16 cellular contexts compared by ENCODE assay signal in the genomic region with DNA sequence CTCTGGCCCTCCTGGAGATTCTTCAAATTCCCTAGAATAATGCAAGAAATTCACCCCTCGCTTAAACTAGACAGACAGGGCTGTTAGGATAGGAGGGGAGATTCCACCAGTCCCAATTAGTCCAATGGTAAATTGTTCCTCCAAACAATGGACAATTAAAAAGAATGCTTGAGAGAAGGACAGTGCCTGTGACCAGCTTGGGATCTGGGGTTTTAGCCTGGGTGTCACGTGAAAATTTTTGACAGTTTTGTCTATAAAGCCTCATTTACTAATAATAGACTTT.
DNase-seq lines count a peak whose midpoint lies in the region; ATAC-seq and TF ChIP-seq lines count a peak whose summit lies in the region.
"Had no signal": no experiment of that assay in that cellular context is flagged by ENCODE, and none has a peak within 500 bp of the region (broad histone marks: within the 10 kb centered on the region; RNA-seq: fewer than 3 reads in every experiment).

No MANE protein-coding gene starts in this region.

- no peaks in the 10 kb centered on the region for H4K20me1 ChIP-seq in GM23338 (replicated peaks; ENCODE audit: insufficient read depth)

- H2AFZ ChIP-seq in GM23338: no peak overlapping the region

- peaks cover 76% of the 10 kb centered on the region for H3K4me1 Mint-ChIP-seq in GM23338

- TF ChIP-seq POLR2A in suprapubic skin (IDR thresholded peaks at IDR 0.05): no peak

- peaks cover 8% of the 10 kb centered on the region for H3K36me3 Mint-ChIP-seq in GM23338 (ENCODE audit: low read depth)
- H3K36me3 Mint-ChIP-seq: activated CD8-positive, alpha-beta memory T cell treated with anti-CD3 and anti-CD28 coated beads, Interleukin-2, amount 10 ng/mL, durations not matched to agents 7 days and 5 days had no signal

- H3K27ac ChIP-seq in GM23338 (ENCODE audit: low read depth) (peak overlapping the region; percentile 91), ascending aorta (peak overlapping the region; percentile 70 to 74), lower lobe of right lung (peak overlapping the region; percentile 78), suprapubic skin (peak overlapping the region; percentile 59), WERI-Rb-1 (no peak overlapping the region)
- H3K27ac ChIP-seq: brain microvascular endothelial cell had no signal

- peak; percentile 62 for DNase-seq in GM23338 (ENCODE audit: low spot score)
- DNase-seq in ascending aorta (ENCODE audit: low spot score in 2 of 2): peak in 1 of 2 donors; percentile 19
- DNase-seq in lower lobe of right lung: no peak
- DNase-seq in suprapubic skin (ENCODE audit: low spot score in 2 of 2): no peak
- DNase-seq in WERI-Rb-1: no peak
- DNase-seq in stimulated activated CD8-positive, alpha-beta memory T cell treated with anti-CD3 and anti-CD28 coated beads, Interleukin-4, amount 100 ng/mL, for 48 hours: no peak
- no peak for DNase-seq in NCI-H774 (lab: John Stamatoyannopoulos, UW)
- no peak for DNase-seq in foreskin melanocyte
- DNase-seq: activated B cell treated with CpG ODN at 0.5 μM for 24 hours; activated CD8-positive, alpha-beta memory T cell treated with anti-CD3 and anti-CD28 coated beads, Interleukin-2, amount 10 ng/mL, durations not matched to agents 7 days and 5 days; activated naive CD4-positive, alpha-beta T cell; brain microvascular endothelial cell; effector CD4-positive, alpha-beta T cell; NCI-H524 treated with DMSO at 0.1 percent for 48 hours; stimulated activated CD4-positive, alpha-beta T cell treated with anti-CD3 and anti-CD28 coated beads, Interleukin-12 subunit alpha, Interleukin-12 subunit beta, amount 100 ng/mL, for 4 hours; SW 1271 had no signal

- 80% methylated on average over 2 of the region's 2 CpGs for WGBS in suprapubic skin

- peak overlapping the region; percentile 56 for H3K4me3 Mint-ChIP-seq in GM23338
- H3K4me3 Mint-ChIP-seq: activated B cell treated with CpG ODN at 0.5 μM for 24 hours; activated CD8-positive, alpha-beta memory T cell treated with anti-CD3 and anti-CD28 coated beads, Interleukin-2, amount 10 ng/mL, durations not matched to agents 7 days and 5 days had no signal

- H3K4me1 ChIP-seq in GM23338 (ENCODE audit: insufficient read depth) (peaks cover 46% of the 10 kb centered on the region), ascending aorta (peaks cover 0 to 20% of the 10 kb centered on the region in 2 donors), lower lobe of right lung (peaks cover 7% of the 10 kb centered on the region), suprapubic skin (peaks cover 32% of the 10 kb centered on the region)

- H3K9me3 Mint-ChIP-seq in GM23338: peaks cover 6% of the 10 kb centered on the region; the same call in 2 of the 3 replicates
- H3K9me3 Mint-ChIP-seq: activated B cell treated with CpG ODN at 0.5 μM for 24 hours had no signal

- H3K4me2 ChIP-seq in GM23338: peak overlapping the region; percentile 24

- H3F3A ChIP-seq in GM23338 (replicated peaks; ENCODE audit: low read depth): peaks cover 8% of the 10 kb centered on the region

- H3K27me3 Mint-ChIP-seq in GM23338 (ENCODE audit: insufficient read depth, low read depth, poor library complexity): peaks cover 10% of the 10 kb centered on the region
- H3K27me3 Mint-ChIP-seq: activated CD8-positive, alpha-beta memory T cell treated with anti-CD3 and anti-CD28 coated beads, Interleukin-2, amount 10 ng/mL, durations not matched to agents 7 days and 5 days had no signal

- no peak for TF ChIP-seq EP300 in suprapubic skin (IDR thresholded peaks at IDR 0.05)

- H3K9me2 ChIP-seq in GM23338 (ENCODE audit: insufficient read depth): 0 out of 2 replicates have a peak, but pooled peaks cover 5% of the 10 kb centered on the region

- TF ChIP-seq CTCF in GM23338 (conservative IDR thresholded peaks at IDR 0.05; ENCODE audit: low read depth in 2 of 2) (no peak), ascending aorta (IDR thresholded peaks at IDR 0.05) (no peak), lower lobe of right lung (IDR thresholded peaks at IDR 0.05) (no peak), suprapubic skin (IDR thresholded peaks at IDR 0.05) (no peak), WERI-Rb-1 (IDR thresholded peaks at IDR 0.05; ENCODE audit: low read depth, low read length) (no peak)

- H3K27me3 ChIP-seq in GM23338 (ENCODE audit: insufficient read depth): no peaks in the 10 kb centered on the region
- H3K27me3 ChIP-seq in ascending aorta: no peaks in the 10 kb centered on the region
- no peaks in the 10 kb centered on the region for H3K27me3 ChIP-seq in lower lobe of right lung (ENCODE audit: low read depth)
- no peaks in the 10 kb centered on the region for H3K27me3 ChIP-seq in suprapubic skin
- H3K27me3 ChIP-seq in WERI-Rb-1 (ENCODE audit: insufficient read depth, low read depth, severe bottlenecking): no peaks in the 10 kb centered on the region
- H3K27me3 ChIP-seq: brain microvascular endothelial cell had no signal

- peak; percentile 5; the same call in 2 of the 3 replicates for ATAC-seq in GM23338
- ATAC-seq in lower lobe of right lung: no peak
- ATAC-seq: activated CD8-positive, alpha-beta memory T cell treated with anti-CD3 and anti-CD28 coated beads, Interleukin-2, amount 10 ng/mL, durations not matched to agents 7 days and 5 days had no signal

- H3K36me3 ChIP-seq in GM23338 (ENCODE audit: insufficient read depth) (0 out of 2 replicates have a peak, but pooled peaks cover 3% of the 10 kb centered on the region), ascending aorta (no peaks in the 10 kb centered on the region), lower lobe of right lung (no peaks in the 10 kb centered on the region), suprapubic skin (no peaks in the 10 kb centered on the region), WERI-Rb-1 (no peaks in the 10 kb centered on the region)
- H3K36me3 ChIP-seq: brain microvascular endothelial cell had no signal

- H3K27ac Mint-ChIP-seq in GM23338: peak overlapping the region; percentile 97
- H3K27ac Mint-ChIP-seq: activated B cell treated with CpG ODN at 0.5 μM for 24 hours; activated CD8-positive, alpha-beta memory T cell treated with anti-CD3 and anti-CD28 coated beads, Interleukin-2, amount 10 ng/mL, durations not matched to agents 7 days and 5 days had no signal

- H3K4me3 ChIP-seq in GM23338 (peak overlapping the region; percentile 22), ascending aorta (no peak overlapping the region), lower lobe of right lung (no peak overlapping the region), suprapubic skin (no peak overlapping the region), WERI-Rb-1 (ENCODE audit: low read depth, low read length) (no peak overlapping the region)

- intact Hi-C loops in ascending aorta (cut with DNase I): loop anchor here (10.0 kb wide), 1 partner anchor 132 kb away; no protein-coding TSS in a partner anchor
- intact Hi-C loops in lower lobe of right lung (cut with DNase I): no loop called here

- H3K79me2 ChIP-seq in GM23338 (replicated peaks; ENCODE audit: insufficient read depth): no peaks in the 10 kb centered on the region

- H3K9me3 ChIP-seq in ascending aorta (no peaks in the 10 kb centered on the region), lower lobe of right lung (no peaks in the 10 kb centered on the region), suprapubic skin (no peaks in the 10 kb centered on the region), WERI-Rb-1 (ENCODE audit: severe bottlenecking) (no peaks in the 10 kb centered on the region)

TF ChIP-seq in GM23338, 12 proteins besides CTCF, POLR2A, EP300 and RAD21 (continues in another document):
- TF ChIP-seq ZNF114 (CRISPR knock-in tag; IDR thresholded peaks at IDR 0.05): no peak
- no peak for TF ChIP-seq POLR2AphosphoS5 (IDR thresholded peaks at IDR 0.05; ENCODE audit: low read depth)
